Comparison of ENCODE assay signal across 19 cellular contexts in genomic region chr1:116966791-116967190, GRCh38. TPM values are rescaled to one million over a fixed set of nuclear protein-coding genes. Genes with fewer than 3 reads are reported as not detected.
"Had no signal": no experiment of that assay in that cellular context is flagged by ENCODE, and none has a peak within 500 bp of the region (broad histone marks: within the 10 kb centered on the region; RNA-seq: fewer than 3 reads in every experiment).

No MANE protein-coding gene starts in this region.

- H3K27me3 ChIP-seq: gastrocnemius medialis, ovary, thyroid gland had no signal

- H3K27ac ChIP-seq: coronary artery, gastrocnemius medialis, left ventricle myocardium inferior, ovary, prostate gland, thyroid gland had no signal

- H3K36me3 Mint-ChIP-seq: activated naive CD4-positive, alpha-beta T cell treated with anti-CD3 and anti-CD28 coated beads, Interleukin-2, amount 10 ng/mL, durations not matched to agents 7 days and 5 days; naive thymus-derived CD8-positive, alpha-beta T cell had no signal

- H3K4me3 Mint-ChIP-seq: activated CD4-positive, alpha-beta memory T cell treated with anti-CD3 and anti-CD28 coated beads for 36 hours; activated naive CD4-positive, alpha-beta T cell treated with anti-CD3 and anti-CD28 coated beads, Interleukin-2, amount 10 ng/mL, durations not matched to agents 7 days and 5 days; activated T-cell treated with anti-CD3 and anti-CD28 coated beads, Interleukin-2, amount 50 U/mL, for 72 hours; endodermal cell; naive thymus-derived CD8-positive, alpha-beta T cell had no signal

- H3K4me1 Mint-ChIP-seq: activated naive CD4-positive, alpha-beta T cell treated with anti-CD3 and anti-CD28 coated beads, Interleukin-2, amount 10 ng/mL, durations not matched to agents 7 days and 5 days; endodermal cell had no signal

- H3K4me3 ChIP-seq: coronary artery, gastrocnemius medialis, left ventricle myocardium inferior, ovary, prostate gland, thyroid gland had no signal

- H3K9me3 Mint-ChIP-seq: activated CD4-positive, alpha-beta memory T cell treated with anti-CD3 and anti-CD28 coated beads for 36 hours; activated naive CD4-positive, alpha-beta T cell treated with anti-CD3 and anti-CD28 coated beads, Interleukin-2, amount 10 ng/mL, durations not matched to agents 7 days and 5 days had no signal

- H3K36me3 ChIP-seq: gastrocnemius medialis, ovary, prostate gland had no signal

- DNase-seq: activated CD4-positive, alpha-beta memory T cell treated with anti-CD3 and anti-CD28 coated beads for 36 hours; activated CD4-positive, alpha-beta T cell treated with anti-CD3 and anti-CD28 coated beads for 48 hours; activated effector memory CD4-positive, alpha-beta T cell treated with Interleukin-2 at 50 U/mL for 16 hours; activated naive CD4-positive, alpha-beta T cell treated with anti-CD3 and anti-CD28 coated beads, Interleukin-2, amount 10 ng/mL, durations not matched to agents 7 days and 5 days; activated T-cell treated with anti-CD3 and anti-CD28 coated beads, Interleukin-2, amount 50 U/mL, for 72 hours; amygdala; cerebellar nuclear complex; endodermal cell; gastrocnemius medialis; hippocampal formation; left ventricle myocardium inferior; naive thymus-derived CD8-positive, alpha-beta T cell; ovary; stimulated activated CD4-positive, alpha-beta T cell treated with anti-CD3 and anti-CD28 coated beads, Interleukin-4, amount 100 ng/mL, for 4 hours; stimulated activated naive CD8-positive, alpha-beta T cell treated with anti-CD3 and anti-CD28 coated beads, Interleukin-15, Interleukin-2, amounts not matched to agents 100 U/mL and 50 U/mL, for 24 hours; substantia nigra; thyroid gland had no signal

- H3K9me3 ChIP-seq: gastrocnemius medialis, left ventricle myocardium inferior, ovary, prostate gland, thyroid gland had no signal

- H3K27ac Mint-ChIP-seq: activated CD4-positive, alpha-beta memory T cell treated with anti-CD3 and anti-CD28 coated beads for 36 hours; activated naive CD4-positive, alpha-beta T cell treated with anti-CD3 and anti-CD28 coated beads, Interleukin-2, amount 10 ng/mL, durations not matched to agents 7 days and 5 days; activated T-cell treated with anti-CD3 and anti-CD28 coated beads, Interleukin-2, amount 50 U/mL, for 72 hours; endodermal cell had no signal

- H3K4me1 ChIP-seq: gastrocnemius medialis, prostate gland, thyroid gland had no signal

- ATAC-seq: activated T-cell treated with anti-CD3 and anti-CD28 coated beads, Interleukin-2, amount 50 U/mL, for 72 hours; gastrocnemius medialis; naive thymus-derived CD8-positive, alpha-beta T cell; stimulated activated naive CD8-positive, alpha-beta T cell treated with anti-CD3 and anti-CD28 coated beads, Interleukin-15, Interleukin-2, amounts not matched to agents 100 U/mL and 50 U/mL, for 24 hours had no signal

- H3K27me3 Mint-ChIP-seq: activated CD4-positive, alpha-beta memory T cell treated with anti-CD3 and anti-CD28 coated beads for 36 hours; activated naive CD4-positive, alpha-beta T cell treated with anti-CD3 and anti-CD28 coated beads, Interleukin-2, amount 10 ng/mL, durations not matched to agents 7 days and 5 days had no signal

RNA-seq across cellular contexts. Expression of gene CD101, which starts 34.8 kb away (rescaled TPM):
- total RNA-seq: naive thymus-derived CD8-positive, alpha-beta T cell had no signal
